In the genomic region with DNA sequence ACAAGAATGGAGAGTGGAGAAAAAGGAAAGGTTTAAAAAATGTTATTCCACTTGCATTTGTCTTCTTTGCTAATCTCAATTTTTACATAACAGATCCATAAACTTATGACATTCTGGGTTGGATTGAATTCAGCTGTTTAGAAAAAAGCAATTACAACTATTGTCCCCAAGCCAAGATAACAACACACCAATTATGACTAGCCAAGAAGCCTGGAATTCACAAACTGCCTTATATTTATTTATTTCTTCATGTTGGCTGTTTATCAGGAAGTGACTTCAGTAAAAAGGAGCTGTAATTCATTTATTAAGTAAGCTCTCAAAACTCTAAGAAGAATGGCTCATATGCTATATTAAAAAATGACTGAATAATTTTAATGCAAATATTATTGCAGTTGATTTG, we compare ENCODE assay signal across 18 cellular contexts.
"Had no signal": no experiment of that assay in that cellular context is flagged by ENCODE, and none has a peak within 500 bp of the region (broad histone marks: within the 10 kb centered on the region; RNA-seq: fewer than 3 reads in every experiment).

No MANE protein-coding gene starts in this region.

- H3K36me3 ChIP-seq: heart left ventricle, left lung, spleen, suprapubic skin had no signal

- H3K27ac ChIP-seq: heart left ventricle, left lung, spleen, suprapubic skin, VCaP had no signal

- H3K4me1 ChIP-seq: left lung, spleen, suprapubic skin had no signal

- ATAC-seq: activated T-helper 17 cell treated with anti-CD3 and anti-CD28 coated beads, Interleukin-2, amount 50 U/mL, for 72 hours; heart left ventricle; left lung; natural killer cell; sciatic nerve; SK-N-SH treated with all-trans-retinoic acid at 6 μM for 48 hours had no signal

- H3K27me3 ChIP-seq: heart left ventricle, left lung, spleen, suprapubic skin had no signal

- DNase-seq: activated CD4-positive, alpha-beta T cell treated with anti-CD3 and anti-CD28 coated beads for 1 hour; activated CD4-positive, alpha-beta T cell treated with anti-CD3 and anti-CD28 coated beads, Interleukin-2, amount 50 U/mL, for 48 hours; activated naive CD4-positive, alpha-beta T cell treated with Interleukin-2 at 50 U/mL for 16 hours; aorta; cerebellar nuclear complex; dermis blood vessel endothelial cell; erythroblast; heart left ventricle; left lung; natural killer cell; posterior cingulate gyrus; spleen; trophoblast cell had no signal

- H3K9me3 ChIP-seq: suprapubic skin had no signal

- H3K4me3 ChIP-seq: heart left ventricle, left lung, spleen, suprapubic skin had no signal
